16 cellular contexts compared by ENCODE assay signal in the genomic region with DNA sequence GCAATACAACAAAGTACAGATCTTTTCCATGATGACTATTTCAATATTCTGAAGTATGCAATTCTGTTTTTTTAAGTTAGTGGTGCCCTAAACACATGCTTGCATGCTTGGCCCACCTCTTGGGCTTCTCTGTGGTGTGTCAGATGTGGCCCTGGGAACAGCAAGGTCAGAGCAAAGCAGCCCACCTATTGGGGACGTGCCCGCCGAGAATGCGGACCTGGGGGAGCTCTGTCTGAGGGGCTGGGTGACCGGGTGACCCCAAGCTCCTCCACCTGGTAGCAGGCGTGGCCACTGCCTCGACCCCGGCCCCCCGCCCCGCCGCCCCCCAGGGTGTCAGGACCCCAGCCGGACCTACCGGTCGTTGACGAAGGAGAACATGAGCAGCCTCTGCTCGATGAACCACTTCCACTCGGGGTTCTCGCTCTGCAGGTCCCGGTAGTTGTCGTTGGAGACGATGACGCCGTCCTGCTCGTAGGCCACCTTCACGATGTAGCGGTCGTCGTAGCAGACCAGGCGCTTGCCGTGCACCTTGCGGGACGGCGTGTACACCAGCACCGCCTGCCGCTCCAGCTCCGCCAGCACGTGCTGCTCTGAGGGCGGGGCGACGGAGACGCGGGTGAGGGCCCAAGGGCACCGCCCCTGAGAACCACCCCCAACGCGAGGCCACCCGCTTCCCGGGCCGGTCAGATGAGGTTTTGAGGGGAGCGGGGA. TPM values are rescaled to one million over a fixed set of nuclear protein-coding genes. Genes with fewer than 3 reads are reported as not detected.
DNase-seq lines count a peak whose midpoint lies in the region; ATAC-seq, FAIRE-seq and TF ChIP-seq lines count a peak whose summit lies in the region.
"Had no signal": no experiment of that assay in that cellular context is flagged by ENCODE, and none has a peak within 500 bp of the region (broad histone marks: within the 10 kb centered on the region; RNA-seq: fewer than 3 reads in every experiment).

No MANE protein-coding gene starts in this region.

- ATAC-seq in HG02678 (IDR thresholded peaks at IDR 0.05; ENCODE audit: unreplicated experiment): no peak
- ATAC-seq: CD8-positive, alpha-beta T cell had no signal

- H3K23ac ChIP-seq in neuronal stem cell (ENCODE audit: low read depth, low read length, poor library complexity): peak overlapping the region; percentile 75

- no peak overlapping the region for H3K14ac ChIP-seq in neuronal stem cell (ENCODE audit: low read length)

- no peak overlapping the region for H3K27ac ChIP-seq in neuronal stem cell (replicated peaks; ENCODE audit: low read length)
- H3K27ac ChIP-seq: BLaER1 treated with 17β-estradiol and CSF1 and Interleukin-3, amounts not matched to agents 10 nM and 100 nM had no signal

- no peak overlapping the region for H2BK5ac ChIP-seq in neuronal stem cell (ENCODE audit: low read length)

- H3K4ac ChIP-seq in neuronal stem cell (ENCODE audit: low read length): no peak overlapping the region

- no peak overlapping the region for H3K4me3 ChIP-seq in neuronal stem cell (ENCODE audit: low read length in 2 of 2)
- H3K4me3 ChIP-seq: BLaER1 treated with 17β-estradiol and CSF1 and Interleukin-3, amounts not matched to agents 10 nM and 100 nM had no signal

- H3K18ac ChIP-seq in neuronal stem cell (ENCODE audit: low read length): no peak overlapping the region

- TF ChIP-seq POLR2A in H54 (IDR thresholded peaks at IDR 0.05; ENCODE audit: low read depth, low read length): no peak

- H3K4me1 ChIP-seq in neuronal stem cell (ENCODE audit: control insufficient read depth in 2 of 2, insufficient read depth in 1 of 2, low read depth in 1 of 2, low read length in 2 of 2): no peaks in the 10 kb centered on the region

- H3K79me1 ChIP-seq in neuronal stem cell (ENCODE audit: low read depth, low read length): no peaks in the 10 kb centered on the region

- no peaks in the 10 kb centered on the region for H3K9me3 ChIP-seq in neuronal stem cell (replicated peaks in 1 of 2; ENCODE audit: control insufficient read depth in 2 of 2, insufficient read depth in 1 of 2, low read depth in 1 of 2, low read length in 2 of 2)

- H3K4me2 ChIP-seq in neuronal stem cell (ENCODE audit: insufficient read depth, low read length, poor library complexity, severe bottlenecking): no peak overlapping the region

- H3K27me3 ChIP-seq in neuronal stem cell (ENCODE audit: control insufficient read depth in 3 of 3, insufficient read depth in 3 of 3, low read depth in 1 of 3, low read length in 3 of 3): peaks cover 3 to 23% (median 17%) of the 10 kb centered on the region in 3 experiments
- H3K27me3 ChIP-seq: BLaER1 treated with 17β-estradiol and CSF1 and Interleukin-3, amounts not matched to agents 10 nM and 100 nM had no signal

- no peak overlapping the region for H2BK15ac ChIP-seq in neuronal stem cell (ENCODE audit: low read length)

- FAIRE-seq in HTR-8/SVneo (lab: Jason Lieb, UNC) (no peak), H54 (lab: Jason Lieb, UNC) (no peak)
- FAIRE-seq: H1 had no signal

- no peaks in the 10 kb centered on the region for H3K36me3 ChIP-seq in neuronal stem cell (replicated peaks in 1 of 2; ENCODE audit: control insufficient read depth in 2 of 2, insufficient read depth in 2 of 2, low read length in 2 of 2)

- peak; percentile 20 for DNase-seq in activated T-cell treated with anti-CD3 and anti-CD28 coated beads, Interleukin-2, amount 50 U/mL, for 1 hour
- no peak for DNase-seq in activated T-cell treated with anti-CD3 and anti-CD28 coated beads, Interleukin-2, amount 50 U/mL, for 48 hours
- DNase-seq in left kidney (ENCODE audit: low read depth, low spot score) (peak; percentile 23), neuronal stem cell (ENCODE audit: low spot score) (no peak), Ammon's horn (ENCODE audit: low spot score) (no peak), HTR-8/SVneo (ENCODE audit: insufficient read length, low spot score) (no peak), H54 (ENCODE audit: insufficient read length, low spot score) (no peak)
- DNase-seq: 8988T; Calu3; CD8-positive, alpha-beta T cell; DMS79 treated with DMSO at 0.1 percent for 48 hours; GF-D8; HCEC 1CT had no signal

- H2AK5ac ChIP-seq in neuronal stem cell (ENCODE audit: low read depth, low read length): no peak overlapping the region

- H3K9ac ChIP-seq in neuronal stem cell (ENCODE audit: low read depth, low read length, poor library complexity): peak overlapping the region; percentile 0
- H3K9ac ChIP-seq: BLaER1 treated with 17β-estradiol and CSF1 and Interleukin-3, amounts not matched to agents 10 nM and 100 nM had no signal

- no peak overlapping the region for H2BK12ac ChIP-seq in neuronal stem cell (ENCODE audit: low read length)

- no CpG with 5 or more reads among the region's 49 CpGs for WGBS in neuronal stem cell (ENCODE audit: extremely low coverage in 2 of 2, insufficient read length in 2 of 2, insufficient replicate concordance in 1 of 2), 2 donors

- no peak overlapping the region for H2BK120ac ChIP-seq in neuronal stem cell (ENCODE audit: low read depth, low read length)

- H4K8ac ChIP-seq in neuronal stem cell (ENCODE audit: low read depth, low read length): no peak overlapping the region

- no peak overlapping the region for H2AFZ ChIP-seq in neuronal stem cell (ENCODE audit: low read length)

- no peak overlapping the region for H4K91ac ChIP-seq in neuronal stem cell (ENCODE audit: low read depth, low read length, poor library complexity)

RNA-seq across cellular contexts. Expression of a gene that starts 28.3 kb away (rescaled TPM):
- polyA plus RNA-seq in neuronal stem cell (2013, experiment 1 of 2): 0.10 TPM
- 0.08 TPM for polyA plus RNA-seq in neuronal stem cell (2013, experiment 2 of 2)

RNA-seq across cellular contexts. Expression of a gene that starts 56.4 kb away (rescaled TPM):
- polyA plus RNA-seq in neuronal stem cell (2013, experiment 1 of 2): 0.11 TPM
- polyA plus RNA-seq in neuronal stem cell (2013, experiment 2 of 2): 0.19 TPM

Comparison
In these comparisons a context has a peak if more than half of its experiments do, and no peak if none do; other contexts are left out.
1. DNase-seq: peak in activated T-cell treated with anti-CD3 and anti-CD28 coated beads, Interleukin-2, amount 50 U/mL, for 1 hour (single experiment) and left kidney (single experiment); none in activated T-cell treated with anti-CD3 and anti-CD28 coated beads, Interleukin-2, amount 50 U/mL, for 48 hours (0 of 2), neuronal stem cell (single experiment), Ammon's horn (single experiment), HTR-8/SVneo (single experiment) and H54 (single experiment).